ENCODE assay signal across 8 cellular contexts in genomic region chr1:185567006-185567405, GRCh38.
DNase-seq lines count a peak whose midpoint lies in the region; ATAC-seq and TF ChIP-seq lines count a peak whose summit lies in the region.

No MANE protein-coding gene starts in this region.

- in situ Hi-C loops in Caki2 (cut with HindIII; ENCODE audit: low pct_unique_long_range_greater_than_20kb, low sequenced_read_pairs) = no loop called here

- H3K36me3 Mint-ChIP-seq in activated CD8-positive, alpha-beta T cell treated with anti-CD3 and anti-CD28 coated beads for 36 hours (ENCODE audit: low read depth) = peaks cover 2% of the 10 kb centered on the region

- peaks cover 59% of the 10 kb centered on the region for H3K4me1 Mint-ChIP-seq in activated CD8-positive, alpha-beta T cell treated with anti-CD3 and anti-CD28 coated beads for 36 hours (ENCODE audit: low read depth)

- H3K27ac Mint-ChIP-seq in activated CD8-positive, alpha-beta T cell treated with anti-CD3 and anti-CD28 coated beads for 36 hours = peak overlapping the region; percentile 86

- POLR2A ChIA-PET in activated CD8-positive, alpha-beta T cell treated with anti-CD3 and anti-CD28 coated beads for 36 hours (lab: Charles Lee) = interaction anchor here (2.0 kb wide), 1 partner anchor 249 kb away, joined by 8 read pairs; the partner anchor contains the start of gene IVNS1ABP

- no peak overlapping the region for H3K4me3 Mint-ChIP-seq in activated CD8-positive, alpha-beta T cell treated with anti-CD3 and anti-CD28 coated beads for 36 hours

- intact Hi-C loops in activated CD8-positive, alpha-beta T cell treated with anti-CD3 and anti-CD28 coated beads for 36 hours (cut with micrococcal nuclease) = loop anchor here (2.0 to 10.0 kb wide), 3 partner anchors 108 to 250 kb away; partner anchors contain the start of gene IVNS1ABP

- peak; percentile 52 for ATAC-seq in GM21447 (IDR thresholded peaks at IDR 0.05; ENCODE audit: unreplicated experiment)
- peak; percentile 65 for ATAC-seq in activated CD8-positive, alpha-beta T cell treated with anti-CD3 and anti-CD28 coated beads for 36 hours
- ATAC-seq in HG03342 (IDR thresholded peaks at IDR 0.05; ENCODE audit: unreplicated experiment) = no peak
- no peak for ATAC-seq in HG03432 (IDR thresholded peaks at IDR 0.05; ENCODE audit: unreplicated experiment)

- CTCF ChIA-PET in activated CD8-positive, alpha-beta T cell treated with anti-CD3 and anti-CD28 coated beads for 36 hours (lab: Charles Lee) = interaction anchor here (0.9 to 2.5 kb wide), 6 partner anchors 16 to 250 kb away, joined by 3 to 10 read pairs (median 4); partner anchors contain the start of gene IVNS1ABP

- TF ChIP-seq CTCF in activated CD8-positive, alpha-beta T cell treated with anti-CD3 and anti-CD28 coated beads for 36 hours (IDR thresholded peaks at IDR 0.05) = no peak

- H3K27me3 Mint-ChIP-seq in activated CD8-positive, alpha-beta T cell treated with anti-CD3 and anti-CD28 coated beads for 36 hours = no peaks in the 10 kb centered on the region

- peak; percentile 71 for DNase-seq in Caki2 (ENCODE audit: low read depth)
- peak; percentile 79 for DNase-seq in NCI-H2107 (lab: John Stamatoyannopoulos, UW)
- peak; percentile 68 for DNase-seq in activated CD8-positive, alpha-beta T cell treated with anti-CD3 and anti-CD28 coated beads for 36 hours
- DNase-seq in left kidney (ENCODE audit: low read depth, low spot score) = peak; percentile 48
- no peak for DNase-seq in HuH-7 (ENCODE audit: low spot score)

- peaks cover 5% of the 10 kb centered on the region for H3K9me3 Mint-ChIP-seq in activated CD8-positive, alpha-beta T cell treated with anti-CD3 and anti-CD28 coated beads for 36 hours

Comparison
In these comparisons a context has a peak if more than half of its experiments do, and no peak if none do; other contexts are left out.
1. ATAC-seq: peak in GM21447 (single experiment) and activated CD8-positive, alpha-beta T cell treated with anti-CD3 and anti-CD28 coated beads for 36 hours (single experiment); none in HG03342 (single experiment) and HG03432 (single experiment).